ENCODE assay signal across 16 cellular contexts in genomic region chr17:42485680-42486079, GRCh38.
"Had no signal": no experiment of that assay in that cellular context is flagged by ENCODE, and none has a peak within 500 bp of the region (broad histone marks: within the 10 kb centered on the region; RNA-seq: fewer than 3 reads in every experiment).

No MANE protein-coding gene starts in this region.

- H3K27me3 Mint-ChIP-seq: activated naive CD8-positive, alpha-beta T cell; brain; stimulated activated naive CD8-positive, alpha-beta T cell treated with anti-CD3 and anti-CD28 coated beads, Interleukin-15, Interleukin-2, amounts not matched to agents 100 ng/mL and 50 ng/mL, for 24 hours; T-helper 17 cell had no signal

- H3K9me3 ChIP-seq: upper lobe of left lung had no signal

- DNase-seq: activated CD4-positive, alpha-beta memory T cell treated with anti-CD3 and anti-CD28 coated beads, Interleukin-2, amount 10 ng/mL, durations not matched to agents 7 days and 5 days; activated CD4-positive, alpha-beta T cell treated with anti-CD3 and anti-CD28 coated beads for 4 hours; activated gamma-delta T cell; activated T-cell treated with anti-CD3 and anti-CD28 coated beads, Interleukin-2, amount 50 U/mL, for 48 hours; dermis blood vessel endothelial cell; erythroblast; kidney glomerular epithelial cell; nucleus accumbens; right cardiac atrium; T-helper 17 cell; upper lobe of left lung had no signal

- H3K4me1 ChIP-seq: upper lobe of left lung had no signal

- H3K4me1 Mint-ChIP-seq: brain, nephron, WTC11 had no signal

- H3K27ac Mint-ChIP-seq: activated CD4-positive, alpha-beta memory T cell treated with anti-CD3 and anti-CD28 coated beads, Interleukin-2, amount 10 ng/mL, durations not matched to agents 7 days and 5 days; brain; nephron; stimulated activated naive CD8-positive, alpha-beta T cell treated with anti-CD3 and anti-CD28 coated beads, Interleukin-15, Interleukin-2, amounts not matched to agents 100 ng/mL and 50 ng/mL, for 24 hours had no signal

- H3K9me3 Mint-ChIP-seq: activated CD4-positive, alpha-beta memory T cell treated with anti-CD3 and anti-CD28 coated beads, Interleukin-2, amount 10 ng/mL, durations not matched to agents 7 days and 5 days; brain; nephron; stimulated activated naive CD8-positive, alpha-beta T cell treated with anti-CD3 and anti-CD28 coated beads, Interleukin-15, Interleukin-2, amounts not matched to agents 100 ng/mL and 50 ng/mL, for 24 hours; WTC11 had no signal

- H3K27me3 ChIP-seq: upper lobe of left lung had no signal

- H3K4me3 ChIP-seq: upper lobe of left lung had no signal

- H3K4me3 Mint-ChIP-seq: activated CD4-positive, alpha-beta memory T cell treated with anti-CD3 and anti-CD28 coated beads, Interleukin-2, amount 10 ng/mL, durations not matched to agents 7 days and 5 days; brain; nephron; WTC11 had no signal
